Comparison of ENCODE assay signal across 1 cellular context in the genomic region with DNA sequence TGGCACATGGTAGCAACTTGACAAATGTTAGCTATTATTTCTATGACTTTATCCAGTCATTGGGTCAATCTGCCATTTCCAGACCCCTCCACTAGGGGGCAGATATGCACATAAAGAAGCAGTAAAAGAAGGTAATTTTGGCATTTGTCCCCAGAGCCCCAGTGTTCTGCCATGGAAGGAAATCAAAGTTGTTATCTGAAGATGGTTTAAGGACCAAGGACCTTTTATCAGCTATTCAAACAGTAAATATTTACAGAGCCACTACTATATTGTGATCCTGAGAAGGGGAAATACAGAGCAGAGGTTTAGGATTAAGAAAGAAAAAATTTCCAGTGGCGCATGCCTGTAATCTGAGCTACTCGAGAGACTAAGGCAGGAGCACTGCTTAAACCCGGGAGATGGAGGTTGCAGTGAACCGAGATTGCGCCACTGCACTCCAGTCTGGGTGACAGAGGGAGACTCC.
A peak's percentile ranks its signal among the peaks of the same experiment; 100 is the strongest.
TF ChIP-seq lines count a peak whose summit lies in the region.

No MANE protein-coding gene starts in this region.

TF ChIP-seq in K562, 482 proteins besides CTCF, POLR2A, EP300 and RAD21 (continued from another document):
- peak; percentile 62; the same call in 1 of the 2 replicates for TF ChIP-seq HDAC2 (IDR thresholded peaks at IDR 0.05)
- TF ChIP-seq, protein P1, sequence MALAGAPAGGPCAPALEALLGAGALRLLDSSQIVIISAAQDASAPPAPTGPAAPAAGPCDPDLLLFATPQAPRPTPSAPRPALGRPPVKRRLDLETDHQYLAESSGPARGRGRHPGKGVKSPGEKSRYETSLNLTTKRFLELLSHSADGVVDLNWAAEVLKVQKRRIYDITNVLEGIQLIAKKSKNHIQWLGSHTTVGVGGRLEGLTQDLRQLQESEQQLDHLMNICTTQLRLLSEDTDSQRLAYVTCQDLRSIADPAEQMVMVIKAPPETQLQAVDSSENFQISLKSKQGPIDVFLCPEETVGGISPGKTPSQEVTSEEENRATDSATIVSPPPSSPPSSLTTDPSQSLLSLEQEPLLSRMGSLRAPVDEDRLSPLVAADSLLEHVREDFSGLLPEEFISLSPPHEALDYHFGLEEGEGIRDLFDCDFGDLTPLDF (CRISPR knock-in tag; IDR thresholded peaks at IDR 0.05), result 0 out of 2 replicates have a peak, but pooled peaks have one; percentile 14
